ENCODE assay signal across 8 cellular contexts in the genomic region with DNA sequence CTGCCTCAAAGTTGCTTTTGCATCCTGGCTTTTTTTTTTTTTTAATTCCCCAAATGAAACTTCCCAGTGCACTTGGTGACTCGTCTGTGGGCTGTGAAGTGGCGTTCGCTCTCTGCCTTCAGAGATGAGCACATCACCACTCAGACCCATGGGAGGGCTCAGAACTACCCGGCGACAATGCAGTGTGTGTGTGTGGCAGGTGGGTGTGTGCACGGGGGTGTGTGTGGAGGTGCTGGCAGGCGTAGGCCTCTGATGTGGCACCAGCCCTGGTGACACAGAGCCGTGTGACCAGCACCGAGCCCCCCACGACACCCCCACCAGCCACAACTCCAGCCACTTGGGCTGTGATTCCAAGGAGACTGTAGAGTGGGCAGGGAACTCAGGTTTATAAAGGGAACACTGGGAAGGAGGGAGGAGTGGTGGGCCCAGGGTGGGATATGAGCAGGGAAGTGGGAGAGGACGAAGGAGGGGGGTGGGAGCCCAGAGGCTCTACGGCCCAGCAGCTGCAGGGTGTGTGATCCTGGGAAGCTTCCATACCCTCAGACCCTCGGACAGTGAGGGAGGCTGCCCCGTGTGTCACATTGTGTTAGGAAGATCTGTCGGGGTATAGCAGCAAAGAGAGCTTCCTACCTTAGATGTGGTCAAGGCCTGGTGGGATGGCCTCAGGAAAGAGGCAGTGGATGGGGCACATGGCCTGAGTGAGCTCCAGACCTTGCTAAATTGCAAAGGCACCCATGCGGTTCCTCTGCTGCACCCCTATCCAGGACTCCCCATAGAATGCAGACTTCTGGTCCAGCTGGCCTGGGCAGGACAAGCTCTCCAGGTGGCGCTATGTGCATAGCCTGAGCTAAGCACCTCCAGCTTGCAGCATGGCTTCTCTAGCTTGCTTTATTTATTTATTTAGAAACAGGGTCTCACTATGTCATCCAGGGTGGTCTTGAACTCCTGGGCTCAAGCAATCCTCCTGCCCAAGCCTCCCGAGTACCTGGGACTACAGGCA. TPM values are rescaled to one million over a fixed set of nuclear protein-coding genes. Genes with fewer than 3 reads are reported as not detected.
DNase-seq lines count a peak whose midpoint lies in the region; ATAC-seq and TF ChIP-seq lines count a peak whose summit lies in the region.
"Had no signal": no experiment of that assay in that cellular context is flagged by ENCODE, and none has a peak within 500 bp of the region (broad histone marks: within the 10 kb centered on the region; RNA-seq: fewer than 3 reads in every experiment).

No MANE protein-coding gene starts in this region.

- no peaks in the 10 kb centered on the region for H3K36me3 Mint-ChIP-seq in brain
- no peaks in the 10 kb centered on the region for H3K36me3 Mint-ChIP-seq in stimulated activated naive B cell treated with anti-CD40 and anti-IgM and Interleukin-4, amounts not matched to agents 10 μg/mL and 1 μg/mL and 100 μg/mL, for 72 hours

- peaks cover 24% of the 10 kb centered on the region for H3K4me1 Mint-ChIP-seq in brain
- H3K4me1 Mint-ChIP-seq in stimulated activated naive B cell treated with anti-CD40 and anti-IgM and Interleukin-4, amounts not matched to agents 10 μg/mL and 1 μg/mL and 100 μg/mL, for 72 hours = peaks cover 19 to 32% of the 10 kb centered on the region in 2 donors

- no peak overlapping the region for H3K4me2 ChIP-seq in KMS-11

- H2AFZ ChIP-seq in KMS-11 (ENCODE audit: low read depth) = no peak overlapping the region

- H3K9me3 Mint-ChIP-seq in brain = peaks cover 0 to 5% (median 0%) of the 10 kb centered on the region in 5 experiments
- no peaks in the 10 kb centered on the region for H3K9me3 Mint-ChIP-seq in stimulated activated naive B cell treated with anti-CD40 and anti-IgM and Interleukin-4, amounts not matched to agents 10 μg/mL and 1 μg/mL and 100 μg/mL, for 72 hours

- H3K4me3 ChIP-seq in KMS-11 (IDR thresholded peaks at IDR 0.05; ENCODE audit: insufficient read depth, low read depth, low read length) (no peak overlapping the region), left lung (no peak overlapping the region)
- H3K4me3 ChIP-seq: SJCRH30 had no signal

- H3K9ac ChIP-seq in KMS-11 = no peak overlapping the region

- DNase-seq in ELR (ENCODE audit: low read depth) = peak; percentile 58
- peak in 1 of 2 donors; percentile 71 for DNase-seq in left lung
- no peak for DNase-seq in Ammon's horn (ENCODE audit: low spot score)
- DNase-seq in stimulated activated naive B cell treated with anti-CD40 and anti-IgM and Interleukin-4, amounts not matched to agents 10 μg/mL and 1 μg/mL and 100 μg/mL, for 72 hours = no peak

- no peaks in the 10 kb centered on the region for H3K9me3 ChIP-seq in left lung
- H3K9me3 ChIP-seq: SJCRH30 had no signal

- H3K36me3 ChIP-seq in KMS-11 (ENCODE audit: insufficient read depth) = no peaks in the 10 kb centered on the region
- no peaks in the 10 kb centered on the region for H3K36me3 ChIP-seq in left lung
- H3K36me3 ChIP-seq: SJCRH30 had no signal

- H3K4me1 ChIP-seq in KMS-11 (ENCODE audit: low read depth, poor library complexity, severe bottlenecking) (no peaks in the 10 kb centered on the region), left lung (peaks cover 0 to 9% of the 10 kb centered on the region in 2 donors)

- no peaks in the 10 kb centered on the region for H4K20me1 ChIP-seq in KMS-11 (ENCODE audit: insufficient read depth)

- no peaks in the 10 kb centered on the region for H3K79me2 ChIP-seq in KMS-11 (ENCODE audit: insufficient read depth, low read depth)

- H3K27ac ChIP-seq in KMS-11 (no peak overlapping the region), left lung (no peak overlapping the region)
- H3K27ac ChIP-seq: SJCRH30 had no signal

- TF ChIP-seq CTCF in KMS-11 (conservative IDR thresholded peaks at IDR 0.05; ENCODE audit: low read depth, low read length) = peak; percentile 40
- TF ChIP-seq CTCF in brain (conservative IDR thresholded peaks at IDR 0.05) = peak; percentile 56 to 65
- peak; percentile 29 to 39 for TF ChIP-seq CTCF in left lung (IDR thresholded peaks at IDR 0.05)

- H3K27ac Mint-ChIP-seq in brain = peak overlapping the region in 1 of 5 experiments; percentile 79
- no peak overlapping the region for H3K27ac Mint-ChIP-seq in stimulated activated naive B cell treated with anti-CD40 and anti-IgM and Interleukin-4, amounts not matched to agents 10 μg/mL and 1 μg/mL and 100 μg/mL, for 72 hours

- no peak overlapping the region for H3K4me3 Mint-ChIP-seq in brain
- no peak overlapping the region for H3K4me3 Mint-ChIP-seq in stimulated activated naive B cell treated with anti-CD40 and anti-IgM and Interleukin-4, amounts not matched to agents 10 μg/mL and 1 μg/mL and 100 μg/mL, for 72 hours

- H3K27me3 ChIP-seq in KMS-11 (ENCODE audit: insufficient read depth, low read depth) = no peaks in the 10 kb centered on the region; the same call in 1 of the 2 replicates
- H3K27me3 ChIP-seq in left lung = peaks cover 0 to 6% of the 10 kb centered on the region in 2 donors
- H3K27me3 ChIP-seq: SJCRH30 had no signal

- intact Hi-C loops in left lung (cut with DNase I) = loop anchor here in 1 of 2 donors (5.0 kb wide), 1 partner anchor 63 kb away; no protein-coding TSS in a partner anchor

- peaks cover 7% of the 10 kb centered on the region for H3K27me3 Mint-ChIP-seq in brain
- H3K27me3 Mint-ChIP-seq in stimulated activated naive B cell treated with anti-CD40 and anti-IgM and Interleukin-4, amounts not matched to agents 10 μg/mL and 1 μg/mL and 100 μg/mL, for 72 hours = peaks cover 15 to 31% of the 10 kb centered on the region in 2 donors

- peak; percentile 89 for ATAC-seq in left lung
- no peak for ATAC-seq in stimulated activated naive B cell treated with anti-CD40 and anti-IgM and Interleukin-4, amounts not matched to agents 10 μg/mL and 1 μg/mL and 100 μg/mL, for 72 hours (replicated peaks)
- ATAC-seq in HG02870 (IDR thresholded peaks at IDR 0.05; ENCODE audit: unreplicated experiment) = no peak

RNA-seq across cellular contexts. Expression of gene WFS1, which starts 5.8 kb away (rescaled TPM):
- 39.2 TPM for polyA plus RNA-seq in brain (ENCODE audit: insufficient read depth, low read depth, low replicate concordance)
- 100 to 1,000 TPM in 1 of 2 donors, 10 to 100 TPM in 1; 40.1 to 103 TPM for total RNA-seq in left lung
